ENCODE assay signal across 7 cellular contexts in the genomic region with DNA sequence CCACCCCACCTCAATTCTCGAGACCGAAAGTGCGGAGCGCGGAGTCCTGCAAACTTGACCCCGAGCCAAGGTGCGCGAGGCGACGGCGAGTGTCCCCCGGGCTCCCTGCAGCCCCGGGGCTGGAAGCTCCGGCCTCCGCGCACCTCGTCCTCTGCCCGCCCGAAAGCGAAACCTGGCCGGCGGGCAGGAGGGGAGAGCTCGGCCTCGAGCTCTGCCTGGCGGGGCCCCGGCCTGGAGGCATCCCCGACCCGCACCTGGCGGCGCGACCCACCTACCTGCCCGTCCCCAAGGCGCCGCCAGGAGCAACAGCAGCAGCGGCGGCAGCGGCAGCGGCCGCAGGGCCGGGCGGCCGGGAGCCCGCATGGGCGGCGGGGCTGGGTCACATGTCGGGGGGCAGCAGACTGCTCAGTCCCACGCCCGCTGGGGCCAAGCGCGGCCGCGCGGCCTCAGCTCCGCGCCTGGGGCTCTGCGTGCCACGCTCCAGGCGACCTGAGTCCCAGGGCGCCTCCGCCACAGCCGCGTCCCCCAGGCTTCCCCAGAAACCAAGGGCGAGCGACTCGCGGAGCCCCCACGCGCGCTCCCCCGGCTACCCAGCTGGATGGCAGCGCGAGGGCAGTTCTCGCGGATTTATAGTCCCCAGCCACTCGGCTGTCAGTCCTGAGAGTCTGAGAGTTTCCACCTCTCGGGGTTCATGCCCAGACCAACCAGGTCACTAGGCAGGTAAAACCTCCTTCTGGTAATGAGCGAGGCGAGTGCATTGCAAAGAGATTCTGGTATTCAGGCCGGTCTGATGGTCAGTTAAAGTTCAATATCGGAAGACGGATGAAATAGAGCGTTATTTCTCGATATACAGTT. TPM values are rescaled to one million over a fixed set of nuclear protein-coding genes. Genes with fewer than 3 reads are reported as not detected.
DNase-seq lines count a peak whose midpoint lies in the region; ATAC-seq and TF ChIP-seq lines count a peak whose summit lies in the region.

A gene with protein sequence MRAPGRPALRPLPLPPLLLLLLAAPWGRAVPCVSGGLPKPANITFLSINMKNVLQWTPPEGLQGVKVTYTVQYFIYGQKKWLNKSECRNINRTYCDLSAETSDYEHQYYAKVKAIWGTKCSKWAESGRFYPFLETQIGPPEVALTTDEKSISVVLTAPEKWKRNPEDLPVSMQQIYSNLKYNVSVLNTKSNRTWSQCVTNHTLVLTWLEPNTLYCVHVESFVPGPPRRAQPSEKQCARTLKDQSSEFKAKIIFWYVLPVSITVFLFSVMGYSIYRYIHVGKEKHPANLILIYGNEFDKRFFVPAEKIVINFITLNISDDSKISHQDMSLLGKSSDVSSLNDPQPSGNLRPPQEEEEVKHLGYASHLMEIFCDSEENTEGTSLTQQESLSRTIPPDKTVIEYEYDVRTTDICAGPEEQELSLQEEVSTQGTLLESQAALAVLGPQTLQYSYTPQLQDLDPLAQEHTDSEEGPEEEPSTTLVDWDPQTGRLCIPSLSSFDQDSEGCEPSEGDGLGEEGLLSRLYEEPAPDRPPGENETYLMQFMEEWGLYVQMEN (minus strand): TSS at position 600 of the 855 bp plus-strand sequence. CDS start 237 bp downstream, at position 363.

- H3K4me1 ChIP-seq in KMS-11 (ENCODE audit: low read depth, poor library complexity, severe bottlenecking) (no peaks in the 10 kb centered on the region), iPS-20b (ENCODE audit: insufficient read depth, low read length) (no peaks in the 10 kb centered on the region), skeletal muscle satellite cell (ENCODE audit: control insufficient read depth, insufficient read depth, low read length) (peaks cover 3% of the 10 kb centered on the region)

- H3K27ac Mint-ChIP-seq in brain: no peak within 1 kb of the TSS

- no peaks in the 10 kb centered on the region for H3K36me3 Mint-ChIP-seq in brain

- no peaks in the 10 kb centered on the region for H3K79me2 ChIP-seq in KMS-11 (ENCODE audit: insufficient read depth, low read depth)

- TF ChIP-seq POLR2A in GM18505 (IDR thresholded peaks at IDR 0.05; ENCODE audit: borderline replicate concordance, extremely low read depth, insufficient read depth, insufficient read length): no peak

- peak; percentile 65 for DNase-seq in GM10266 (ENCODE audit: extremely low spot score)

- no peaks in the 10 kb centered on the region for H3K36me3 ChIP-seq in KMS-11 (ENCODE audit: insufficient read depth)
- no peaks in the 10 kb centered on the region for H3K36me3 ChIP-seq in iPS-20b (ENCODE audit: insufficient read depth, low read depth, low read length)
- no peaks in the 10 kb centered on the region for H3K36me3 ChIP-seq in skeletal muscle satellite cell (ENCODE audit: insufficient read depth, low read length)

- TF ChIP-seq CTCF in GM10266 (IDR thresholded peaks at IDR 0.05; ENCODE audit: control insufficient read depth, insufficient read depth, low read depth, missing control alignments) (no peak), KMS-11 (conservative IDR thresholded peaks at IDR 0.05; ENCODE audit: low read depth, low read length) (no peak), brain (conservative IDR thresholded peaks at IDR 0.05) (no peak)

- H3K4me2 ChIP-seq in KMS-11: peak within 1 kb of the TSS; percentile 57
- peak within 1 kb of the TSS; percentile 88 for H3K4me2 ChIP-seq in skeletal muscle satellite cell (ENCODE audit: low read length)

- H2AFZ ChIP-seq in KMS-11 (ENCODE audit: low read depth): peak within 1 kb of the TSS; percentile 30; the same call in 1 of the 2 replicates

- H3K9me3 Mint-ChIP-seq in brain: peaks cover 6 to 17% (median 13%) of the 10 kb centered on the region in 5 experiments

- ATAC-seq in GM21825 (IDR thresholded peaks at IDR 0.05; ENCODE audit: unreplicated experiment) (no peak), GM18505 (IDR thresholded peaks at IDR 0.05; ENCODE audit: unreplicated experiment) (no peak)

- H3K4me3 Mint-ChIP-seq in brain: peak within 1 kb of the TSS; percentile 76 to 88 (median 81)

- H3K4me3 ChIP-seq in KMS-11 (IDR thresholded peaks at IDR 0.05; ENCODE audit: insufficient read depth, low read depth, low read length) (no peak within 1 kb of the TSS), iPS-20b (ENCODE audit: low read length) (peak within 1 kb of the TSS; percentile 81), skeletal muscle satellite cell (ENCODE audit: low read length) (peak within 1 kb of the TSS; percentile 74)

- H3K9ac ChIP-seq in KMS-11: no peak within 1 kb of the TSS
- H3K9ac ChIP-seq in iPS-20b (ENCODE audit: low read depth, low read length): peak within 1 kb of the TSS; percentile 70; the same call in 1 of the 2 replicates
- peak within 1 kb of the TSS; percentile 75 for H3K9ac ChIP-seq in skeletal muscle satellite cell (ENCODE audit: low read depth, low read length)

- H3K9me3 ChIP-seq in iPS-20b (ENCODE audit: insufficient read depth, low read depth, low read length) (no peaks in the 10 kb centered on the region), skeletal muscle satellite cell (replicated peaks; ENCODE audit: low read length) (no peaks in the 10 kb centered on the region)

- H3K27ac ChIP-seq in KMS-11 (no peak within 1 kb of the TSS), iPS-20b (ENCODE audit: low read length) (no peak within 1 kb of the TSS)

- H3K4me1 Mint-ChIP-seq in brain: peaks cover 10% of the 10 kb centered on the region

- H4K20me1 ChIP-seq in KMS-11 (ENCODE audit: insufficient read depth): no peaks in the 10 kb centered on the region

- no peaks in the 10 kb centered on the region for H3K27me3 ChIP-seq in KMS-11 (ENCODE audit: insufficient read depth, low read depth)
- H3K27me3 ChIP-seq in iPS-20b (ENCODE audit: insufficient read depth, low read length): peaks cover 55% of the 10 kb centered on the region
- H3K27me3 ChIP-seq in skeletal muscle satellite cell (ENCODE audit: control insufficient read depth, insufficient read depth, low read length): peaks cover 55% of the 10 kb centered on the region

- peaks cover 86% of the 10 kb centered on the region for H3K27me3 Mint-ChIP-seq in brain

RNA-seq across cellular contexts. Expression of the gene that starts here (rescaled TPM):
- 2.1 TPM for polyA plus RNA-seq in brain (ENCODE audit: insufficient read depth, low read depth, low replicate concordance)
- total RNA-seq in skeletal muscle satellite cell (2012; rRNA removed): 0.25 and 0.87 TPM in 2 replicates
